ENCODE assay signal across 10 cellular contexts in the genomic region with DNA sequence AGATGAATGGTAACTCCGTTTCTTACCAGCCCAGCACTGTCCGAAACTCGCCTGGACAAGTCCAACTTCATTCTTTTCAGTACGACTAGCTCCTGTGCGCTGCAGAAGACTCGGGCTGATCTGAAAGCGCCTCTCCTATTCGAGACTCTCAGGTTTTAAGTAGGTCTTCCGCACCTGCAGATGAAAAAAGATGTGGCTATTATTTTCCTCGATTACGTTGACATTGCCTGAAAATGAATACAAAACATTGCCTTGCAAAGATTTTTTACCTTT.
A peak's percentile ranks its signal among the peaks of the same experiment; 100 is the strongest.
DNase-seq lines count a peak whose midpoint lies in the region; ATAC-seq and TF ChIP-seq lines count a peak whose summit lies in the region.
"Had no signal": no experiment of that assay in that cellular context is flagged by ENCODE, and none has a peak within 500 bp of the region (broad histone marks: within the 10 kb centered on the region; RNA-seq: fewer than 3 reads in every experiment).

No MANE protein-coding gene starts in this region.

- H3K4me2 ChIP-seq in PC-3 (ENCODE audit: low read length), result peak overlapping the region; percentile 95

- no peaks in the 10 kb centered on the region for H3F3A ChIP-seq in PC-3 (ENCODE audit: low read length, unreplicated experiment)

- no peaks in the 10 kb centered on the region for H3K36me3 Mint-ChIP-seq in progenitor cell of endocrine pancreas (ENCODE audit: insufficient read depth)

- H3K9ac ChIP-seq in PC-3 (ENCODE audit: low read length), result peak overlapping the region; percentile 35

- H3K79me2 ChIP-seq in PC-3 (ENCODE audit: low read length), result no peaks in the 10 kb centered on the region

- peak; percentile 28 for DNase-seq in DMS153 treated with DMSO at 0.1 percent for 48 hours (lab: John Stamatoyannopoulos, UW; ENCODE audit: unreplicated experiment)
- DNase-seq in DMS153 (lab: John Stamatoyannopoulos, UW), result no peak
- peak; percentile 10 for DNase-seq in PC-3
- DNase-seq in epithelial cell of esophagus (ENCODE audit: low read depth), result peak; percentile 84
- DNase-seq in progenitor cell of endocrine pancreas (ENCODE audit: low spot score, unreplicated experiment), result no peak
- no peak for DNase-seq in gastrocnemius medialis
- DNase-seq in posterior vena cava (ENCODE audit: low spot score), result no peak

- H3K4me1 ChIP-seq in PC-3 (ENCODE audit: insufficient read depth, low read length), result peaks cover 7% of the 10 kb centered on the region
- peaks cover 0 to 9% of the 10 kb centered on the region in 2 donors for H3K4me1 ChIP-seq in gastrocnemius medialis

- BruUV-seq in PC-3 (replicated peaks; lab: Mats Ljungman, UMichigan), result no TSS peak

- H3K9me3 ChIP-seq in PC-3 (ENCODE audit: low read length) (no peaks in the 10 kb centered on the region), gastrocnemius medialis (no peaks in the 10 kb centered on the region)

- POLR2A ChIA-PET in PC-3 (lab: Charles Lee; ENCODE audit: unreplicated experiment), result no interaction called here

- H4K20me1 ChIP-seq in PC-3 (ENCODE audit: low read length), result no peaks in the 10 kb centered on the region

- peak overlapping the region; percentile 99 for H2AFZ ChIP-seq in PC-3 (ENCODE audit: low read length)

- H3K27me3 Mint-ChIP-seq in progenitor cell of endocrine pancreas, result peaks cover 2% of the 10 kb centered on the region

- H3K4me3 Mint-ChIP-seq in progenitor cell of endocrine pancreas (ENCODE audit: low read depth), result peak overlapping the region; percentile 68

- H3K4me3 ChIP-seq in PC-3 (ENCODE audit: low read length), result peak overlapping the region; percentile 70
- H3K4me3 ChIP-seq in epithelial cell of esophagus (ENCODE audit: low read length), result peak overlapping the region; percentile 45
- H3K4me3 ChIP-seq in gastrocnemius medialis, result no peak overlapping the region

- H3K4me1 Mint-ChIP-seq in progenitor cell of endocrine pancreas (ENCODE audit: low read depth), result peaks cover 34% of the 10 kb centered on the region

- H3K36me3 ChIP-seq in PC-3 (ENCODE audit: low read depth, low read length) (no peaks in the 10 kb centered on the region), gastrocnemius medialis (no peaks in the 10 kb centered on the region)

- no peak; the same call in 1 of the 2 replicates for ATAC-seq in PC-3
- ATAC-seq in gastrocnemius medialis, result no peak
- no peak for ATAC-seq in GM21423 (IDR thresholded peaks at IDR 0.05; ENCODE audit: unreplicated experiment)

- H3K27ac ChIP-seq in PC-3 (ENCODE audit: low read length), result no peak overlapping the region
- H3K27ac ChIP-seq in gastrocnemius medialis, result no peak overlapping the region
- H3K27ac ChIP-seq: 22Rv1 had no signal

- intact Hi-C loops in PC-3 (cut with micrococcal nuclease), result no loop called here
- intact Hi-C loops in gastrocnemius medialis (cut with DNase I; ENCODE audit: low total_unique reads), result no loop called here
- intact Hi-C loops in posterior vena cava (cut with DNase I), result no loop called here

- H3K27me3 ChIP-seq in PC-3 (ENCODE audit: low read length) (no peaks in the 10 kb centered on the region), gastrocnemius medialis (peaks cover 0 to 4% (median 0%) of the 10 kb centered on the region in 3 donors)

- TF ChIP-seq CTCF in PC-3 (conservative IDR thresholded peaks at IDR 0.05; ENCODE audit: low read depth, low read length) (no peak), epithelial cell of esophagus (IDR thresholded peaks at IDR 0.05; ENCODE audit: insufficient read depth, low read depth, low read length, missing control alignments) (no peak), progenitor cell of endocrine pancreas (IDR thresholded peaks at IDR 0.05; ENCODE audit: unreplicated experiment) (no peak), gastrocnemius medialis (IDR thresholded peaks at IDR 0.05 in 4 of 5, conservative IDR thresholded peaks at IDR 0.05 in 1 of 5) (no peak)

- in situ Hi-C loops in gastrocnemius medialis (cut with MboI; ENCODE audit: low sequenced_read_pairs in 4 of 4), result no loop called here

- H3K9me3 Mint-ChIP-seq in progenitor cell of endocrine pancreas (ENCODE audit: low read depth), result no peaks in the 10 kb centered on the region
- H3K9me3 Mint-ChIP-seq: dendritic cell treated with granulocyte-macrophage colony-stimulating factor and Interleukin-4, amounts not matched to agents 40 ng/mL and 50 ng/mL, for 4 days had no signal

- TF ChIP-seq POLR2A in gastrocnemius medialis (IDR thresholded peaks at IDR 0.05), result no peak

- CTCF ChIA-PET in PC-3 (lab: Charles Lee), result no interaction called here

- peak overlapping the region; percentile 95 for H3K27ac Mint-ChIP-seq in progenitor cell of endocrine pancreas
- H3K27ac Mint-ChIP-seq: dendritic cell treated with granulocyte-macrophage colony-stimulating factor and Interleukin-4, amounts not matched to agents 40 ng/mL and 50 ng/mL, for 4 days had no signal

- H3K9me2 ChIP-seq in PC-3 (replicated peaks; ENCODE audit: low read length), result no peaks in the 10 kb centered on the region

Comparison
In these comparisons a context has a peak if more than half of its experiments do, and no peak if none do; other contexts are left out.
1. DNase-seq: peak in DMS153 treated with DMSO at 0.1 percent for 48 hours (single experiment), PC-3 (single experiment) and epithelial cell of esophagus (single experiment); none in DMS153 (single experiment), progenitor cell of endocrine pancreas (single experiment), gastrocnemius medialis (0 of 2) and posterior vena cava (single experiment).
2. H3K4me3 ChIP-seq: peak in PC-3 (single experiment) and epithelial cell of esophagus (single experiment); none in gastrocnemius medialis (0 of 4).